Comparison of ENCODE assay signal across 8 cellular contexts in genomic region chr19:44753932-44754742, GRCh38. TPM values are rescaled to one million over a fixed set of nuclear protein-coding genes. Genes with fewer than 3 reads are reported as not detected.
DNase-seq lines count a peak whose midpoint lies in the region; ATAC-seq and TF ChIP-seq lines count a peak whose summit lies in the region.

No MANE protein-coding gene starts in this region.

- peaks cover 71% of the 10 kb centered on the region for H3K36me3 Mint-ChIP-seq in activated CD4-positive, alpha-beta T cell treated with anti-CD3 and anti-CD28 coated beads, Interleukin-2, amount 10 ng/mL, durations not matched to agents 7 days and 5 days (ENCODE audit: low read depth)

- CTCF ChIA-PET in activated CD4-positive, alpha-beta T cell treated with anti-CD3 and anti-CD28 coated beads, Interleukin-2, amount 10 ng/mL, durations not matched to agents 7 days and 5 days (lab: Charles Lee): interaction anchor here (0.6 to 4.4 kb wide), 7 partner anchors 10 to 90 kb away, joined by 3 to 20 read pairs (median 4); no protein-coding TSS in a partner anchor

- H3K4me1 ChIP-seq in duodenal mucosa (ENCODE audit: control insufficient read depth in 1 of 2, insufficient read depth in 2 of 2, low read length in 2 of 2): peaks cover 48 to 81% of the 10 kb centered on the region in 2 donors
- peaks cover 28 to 41% of the 10 kb centered on the region in 2 donors for H3K4me1 ChIP-seq in lung (ENCODE audit: control insufficient read depth in 2 of 2, insufficient read depth in 2 of 2, low read length in 2 of 2)

- peak overlapping the region; percentile 91 for H3K27ac Mint-ChIP-seq in activated CD4-positive, alpha-beta T cell treated with anti-CD3 and anti-CD28 coated beads, Interleukin-2, amount 10 ng/mL, durations not matched to agents 7 days and 5 days

- peaks cover 78% of the 10 kb centered on the region for H3K4me1 Mint-ChIP-seq in activated CD4-positive, alpha-beta T cell treated with anti-CD3 and anti-CD28 coated beads, Interleukin-2, amount 10 ng/mL, durations not matched to agents 7 days and 5 days

- POLR2A ChIA-PET in activated CD4-positive, alpha-beta T cell treated with anti-CD3 and anti-CD28 coated beads, Interleukin-2, amount 10 ng/mL, durations not matched to agents 7 days and 5 days (lab: Charles Lee): no interaction called here

- 1% methylated on average over 27 to 33 of the region's 33 CpGs for whole genome bisulfite sequencing in lung, 2 donors

- H3K9me3 ChIP-seq in duodenal mucosa (ENCODE audit: control insufficient read depth in 1 of 2, low read length in 2 of 2) (no peaks in the 10 kb centered on the region), lung (ENCODE audit: control insufficient read depth in 2 of 2, insufficient read depth in 1 of 2, low read length in 1 of 2) (no peaks in the 10 kb centered on the region)

- peak overlapping the region; percentile 91 for H3K4me3 Mint-ChIP-seq in activated CD4-positive, alpha-beta T cell treated with anti-CD3 and anti-CD28 coated beads, Interleukin-2, amount 10 ng/mL, durations not matched to agents 7 days and 5 days

- DNase-seq in AG20443 (ENCODE audit: low spot score): peak; percentile 82
- DNase-seq in NCI-H2029 treated with DMSO at 0.1 percent for 48 hours (lab: John Stamatoyannopoulos, UW): peak; percentile 43
- peak; percentile 76 for DNase-seq in activated CD4-positive, alpha-beta T cell treated with anti-CD3 and anti-CD28 coated beads, Interleukin-2, amount 10 ng/mL, durations not matched to agents 7 days and 5 days
- DNase-seq in lung (ENCODE audit: low spot score): peak; percentile 96
- DNase-seq in stimulated activated CD8-positive, alpha-beta memory T cell treated with anti-CD3 and anti-CD28 coated beads, Interleukin-12 subunit alpha, Interleukin-12 subunit beta, amount 100 ng/mL, for 4 hours (ENCODE audit: low read depth): peak; percentile 59
- DNase-seq in NCI-H1048 (lab: John Stamatoyannopoulos, UW): no peak

- no peaks in the 10 kb centered on the region for H3K27me3 Mint-ChIP-seq in activated CD4-positive, alpha-beta T cell treated with anti-CD3 and anti-CD28 coated beads, Interleukin-2, amount 10 ng/mL, durations not matched to agents 7 days and 5 days

- ATAC-seq in GM19395 (IDR thresholded peaks at IDR 0.05; ENCODE audit: unreplicated experiment): peak; percentile 38
- peak; percentile 76 for ATAC-seq in lung (ENCODE audit: insufficient read depth, low FRiP score)

- no peak for TF ChIP-seq CTCF in lung (IDR thresholded peaks at IDR 0.05; ENCODE audit: control extremely low read depth, extremely low read depth)

- H3K36me3 ChIP-seq in duodenal mucosa (ENCODE audit: control insufficient read depth in 1 of 2, insufficient read depth in 2 of 2, low read length in 2 of 2) (peaks cover 23 to 49% of the 10 kb centered on the region in 2 donors), lung (ENCODE audit: control insufficient read depth in 2 of 2, insufficient read depth in 2 of 2, low read length in 2 of 2) (peaks cover 0 to 36% of the 10 kb centered on the region in 2 donors)

- H3K27me3 ChIP-seq in duodenal mucosa (ENCODE audit: control insufficient read depth in 1 of 2, insufficient read depth in 2 of 2, low read length in 2 of 2): no peaks in the 10 kb centered on the region
- H3K27me3 ChIP-seq in lung (ENCODE audit: control insufficient read depth, insufficient read depth): no peaks in the 10 kb centered on the region

- peak overlapping the region; percentile 97 for H3K27ac ChIP-seq in duodenal mucosa (ENCODE audit: low read depth, low read length)
- peak overlapping the region; percentile 87 to 98 for H3K27ac ChIP-seq in lung (ENCODE audit: low read depth in 1 of 2, low read length in 1 of 2)

- peak overlapping the region; percentile 78 to 82 for H3K9ac ChIP-seq in duodenal mucosa (ENCODE audit: low read depth in 1 of 2, low read length in 2 of 2)

- H3K9me3 Mint-ChIP-seq in activated CD4-positive, alpha-beta T cell treated with anti-CD3 and anti-CD28 coated beads, Interleukin-2, amount 10 ng/mL, durations not matched to agents 7 days and 5 days: no peaks in the 10 kb centered on the region

- H3K4me3 ChIP-seq in duodenal mucosa (ENCODE audit: low read depth in 1 of 2, low read length in 2 of 2): peak overlapping the region; percentile 69 to 73
- H3K4me3 ChIP-seq in lung: peak overlapping the region; percentile 27

RNA-seq across cellular contexts. Expression of gene BCL3, which starts 5.6 kb away (rescaled TPM):
- total RNA-seq in activated CD4-positive, alpha-beta T cell treated with anti-CD3 and anti-CD28 coated beads, Interleukin-2, amount 10 ng/mL, durations not matched to agents 7 days and 5 days: 10 to 100 TPM; 38.7 to 40.2 TPM
- total RNA-seq in lung: 10 to 100 TPM; 17.6 to 63.8 TPM
- 100 to 1,000 TPM in 1 of 2 donors, 10 to 100 TPM in 1; 63.7 to 233 TPM for polyA plus RNA-seq in lung

RNA-seq across cellular contexts. Expression of gene CBLC, which starts 23.6 kb away (rescaled TPM):
- not detected for total RNA-seq in activated CD4-positive, alpha-beta T cell treated with anti-CD3 and anti-CD28 coated beads, Interleukin-2, amount 10 ng/mL, durations not matched to agents 7 days and 5 days
- 1 to 10 TPM; 4.8 to 5.5 TPM for total RNA-seq in lung
- 1 to 10 TPM; 4.0 to 5.3 TPM for polyA plus RNA-seq in lung

RNA-seq across cellular contexts. Expression of gene BCAM, which starts 54.8 kb away (rescaled TPM):
- total RNA-seq in activated CD4-positive, alpha-beta T cell treated with anti-CD3 and anti-CD28 coated beads, Interleukin-2, amount 10 ng/mL, durations not matched to agents 7 days and 5 days: not detected
- total RNA-seq in lung: 100 to 1,000 TPM; 168 to 225 TPM
- polyA plus RNA-seq in lung: 100 to 1,000 TPM in 1 of 2 donors, 10 to 100 TPM in 1; 59.2 to 202 TPM

RNA-seq across cellular contexts. Expression of gene CEACAM16, which starts 55.2 kb away (rescaled TPM):
- total RNA-seq in activated CD4-positive, alpha-beta T cell treated with anti-CD3 and anti-CD28 coated beads, Interleukin-2, amount 10 ng/mL, durations not matched to agents 7 days and 5 days: not detected
- under 1 TPM in 1 of 2 donors, not detected in 1; 0.26 TPM for total RNA-seq in lung
- polyA plus RNA-seq in lung: not detected

Comparison
In these comparisons a context has a peak if more than half of its experiments do, and no peak if none do; other contexts are left out.
1. RNA of gene CBLC, which starts 23.6 kb away (total RNA-seq): 4.8 to 5.5 TPM in lung; not detected in activated CD4-positive, alpha-beta T cell treated with anti-CD3 and anti-CD28 coated beads, Interleukin-2, amount 10 ng/mL, durations not matched to agents 7 days and 5 days; every median in the first group is over 4 times any median in the second.
2. RNA of gene BCAM, which starts 54.8 kb away (total RNA-seq): 168 to 225 TPM in lung; not detected in activated CD4-positive, alpha-beta T cell treated with anti-CD3 and anti-CD28 coated beads, Interleukin-2, amount 10 ng/mL, durations not matched to agents 7 days and 5 days; every median in the first group is over 100 times any median in the second.